ENCODE assay signal across 2 cellular contexts in the genomic region with DNA sequence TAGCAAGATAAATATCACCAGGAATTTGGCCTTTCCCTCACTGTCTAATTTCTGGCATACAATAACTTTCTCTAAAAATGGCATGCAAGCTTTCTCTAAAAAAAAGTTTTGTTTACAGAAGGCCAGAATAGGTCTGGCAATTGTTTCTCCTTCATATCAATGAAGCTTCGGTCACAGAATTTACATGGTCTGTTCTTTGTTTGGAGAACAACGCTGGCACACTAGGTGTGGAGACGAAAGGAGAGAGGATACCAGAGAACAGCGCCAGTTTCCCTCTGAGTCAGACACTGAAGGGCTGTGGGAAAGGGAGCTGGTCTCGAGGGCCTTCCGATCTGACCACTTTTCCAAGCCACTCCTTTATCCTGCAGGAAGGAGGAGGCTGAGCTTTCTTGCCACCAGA.
A peak's percentile ranks its signal among the peaks of the same experiment; 100 is the strongest.
TF ChIP-seq lines count a peak whose summit lies in the region.

No MANE protein-coding gene starts in this region.

TF ChIP-seq in A549, 52 proteins besides CTCF, POLR2A, EP300 and RAD21:
- TF ChIP-seq MAZ (IDR thresholded peaks at IDR 0.05; ENCODE audit: borderline replicate concordance, low read depth, low read length) (no peak), SMC3 (IDR thresholded peaks at IDR 0.05) (no peak), KDM1A (IDR thresholded peaks at IDR 0.05; ENCODE audit: low read depth) (no peak), EHF (CRISPR knock-in tag; IDR thresholded peaks at IDR 0.05) (no peak), HOXB13 (CRISPR knock-in tag; IDR thresholded peaks at IDR 0.05; ENCODE audit: low read depth) (no peak), RCOR1 (IDR thresholded peaks at IDR 0.05; ENCODE audit: low read depth, low read length) (no peak), ZNF302 (CRISPR knock-in tag; IDR thresholded peaks at IDR 0.05) (no peak), SREBF2 (IDR thresholded peaks at IDR 0.05) (no peak), RFX5 (IDR thresholded peaks at IDR 0.05) (no peak), MYC (IDR thresholded peaks at IDR 0.05; ENCODE audit: borderline replicate concordance, low read length) (no peak), ZFP36 (IDR thresholded peaks at IDR 0.05; ENCODE audit: borderline replicate concordance, partially characterized antibody) (no peak), EHMT2 (IDR thresholded peaks at IDR 0.05; ENCODE audit: low read depth) (no peak), HDAC2 (IDR thresholded peaks at IDR 0.05) (no peak), HOXB5 (CRISPR knock-in tag; IDR thresholded peaks at IDR 0.05) (no peak), NPAS2 (CRISPR knock-in tag; IDR thresholded peaks at IDR 0.05; ENCODE audit: borderline replicate concordance) (no peak)
- TF ChIP-seq, protein P1, sequence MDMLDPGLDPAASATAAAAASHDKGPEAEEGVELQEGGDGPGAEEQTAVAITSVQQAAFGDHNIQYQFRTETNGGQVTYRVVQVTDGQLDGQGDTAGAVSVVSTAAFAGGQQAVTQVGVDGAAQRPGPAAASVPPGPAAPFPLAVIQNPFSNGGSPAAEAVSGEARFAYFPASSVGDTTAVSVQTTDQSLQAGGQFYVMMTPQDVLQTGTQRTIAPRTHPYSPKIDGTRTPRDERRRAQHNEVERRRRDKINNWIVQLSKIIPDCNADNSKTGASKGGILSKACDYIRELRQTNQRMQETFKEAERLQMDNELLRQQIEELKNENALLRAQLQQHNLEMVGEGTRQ (IDR thresholded peaks at IDR 0.05), result no peak
- TF ChIP-seq, protein P2, sequence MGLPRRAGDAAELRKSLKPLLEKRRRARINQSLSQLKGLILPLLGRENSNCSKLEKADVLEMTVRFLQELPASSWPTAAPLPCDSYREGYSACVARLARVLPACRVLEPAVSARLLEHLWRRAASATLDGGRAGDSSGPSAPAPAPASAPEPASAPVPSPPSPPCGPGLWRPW (IDR thresholded peaks at IDR 0.05), result no peak
- TF ChIP-seq, protein P3, sequence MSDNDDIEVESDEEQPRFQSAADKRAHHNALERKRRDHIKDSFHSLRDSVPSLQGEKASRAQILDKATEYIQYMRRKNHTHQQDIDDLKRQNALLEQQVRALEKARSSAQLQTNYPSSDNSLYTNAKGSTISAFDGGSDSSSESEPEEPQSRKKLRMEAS (IDR thresholded peaks at IDR 0.05), result no peak

TF ChIP-seq in endothelial cell of umbilical vein, 7 proteins besides CTCF, POLR2A, EP300 and RAD21:
- TF ChIP-seq EZH2 (IDR thresholded peaks at IDR 0.05; ENCODE audit: borderline replicate concordance, low read depth, low read length, severe bottlenecking) (no peak), JUN (IDR thresholded peaks at IDR 0.05; ENCODE audit: borderline replicate concordance, insufficient read depth, insufficient read length, low read depth) (peak; percentile 70), MYC (IDR thresholded peaks at IDR 0.05; ENCODE audit: low read depth, low read length) (no peak), GATA2 (IDR thresholded peaks at IDR 0.05; ENCODE audit: insufficient read depth, insufficient read length, low read depth, low read length) (peak; percentile 37), FOS (IDR thresholded peaks at IDR 0.05; ENCODE audit: borderline replicate concordance, insufficient read depth, low read length) (peak; percentile 71), POLR2AphosphoS5 (IDR thresholded peaks at IDR 0.05; ENCODE audit: insufficient read depth, low read depth, low read length) (peak; percentile 30)
- TF ChIP-seq, protein P3 (IDR thresholded peaks at IDR 0.05; ENCODE audit: insufficient read depth, insufficient read length), result no peak
